In genomic region chr15:52622791-52623190, GRCh38 we compare ENCODE assay signal across 24 cellular contexts. TPM values are rescaled to one million over a fixed set of nuclear protein-coding genes. Genes with fewer than 3 reads are reported as not detected.
A peak's percentile ranks its signal among the peaks of the same experiment; 100 is the strongest.
DNase-seq lines count a peak whose midpoint lies in the region; ATAC-seq and TF ChIP-seq lines count a peak whose summit lies in the region.
"Had no signal": no experiment of that assay in that cellular context is flagged by ENCODE, and none has a peak within 500 bp of the region (broad histone marks: within the 10 kb centered on the region; RNA-seq: fewer than 3 reads in every experiment).

No MANE protein-coding gene starts in this region.

- H3K9me3 Mint-ChIP-seq in activated naive CD4-positive, alpha-beta T cell treated with anti-CD3 and anti-CD28 coated beads, Interleukin-2, amount 50 U/mL, for 24 hours: no peaks in the 10 kb centered on the region
- no peaks in the 10 kb centered on the region for H3K9me3 Mint-ChIP-seq in activated naive CD4-positive, alpha-beta T cell treated with anti-CD3 and anti-CD28 coated beads, Interleukin-2, amount 50 U/mL, for 72 hours
- H3K9me3 Mint-ChIP-seq in central memory CD8-positive, alpha-beta T cell: no peaks in the 10 kb centered on the region
- no peaks in the 10 kb centered on the region for H3K9me3 Mint-ChIP-seq in mesothelial cell of epicardium
- H3K9me3 Mint-ChIP-seq: CD14-positive monocyte; CD4-positive, alpha-beta T cell; CD8-positive, alpha-beta memory T cell had no signal

- H2AFZ ChIP-seq in MM.1S (ENCODE audit: low read length): no peak overlapping the region
- H2AFZ ChIP-seq: GM23248 had no signal

- no peak for TF ChIP-seq POLR2A in gastrocnemius medialis (IDR thresholded peaks at IDR 0.05)

- 0 out of 2 replicates have a peak, but pooled peaks cover 2% of the 10 kb centered on the region for H3F3A ChIP-seq in MM.1S (ENCODE audit: insufficient read depth, low read length)

- H3K27ac ChIP-seq in gastrocnemius medialis (peak overlapping the region; percentile 63 to 80 (median 66)), MM.1S (ENCODE audit: low read length) (no peak overlapping the region)
- H3K27ac ChIP-seq: 22Rv1; BLaER1 treated with 17β-estradiol and CSF1 and Interleukin-3, amounts not matched to agents 10 nM and 100 nM; GM23248 had no signal

- H3K36me3 ChIP-seq in gastrocnemius medialis (peaks cover 2 to 45% of the 10 kb centered on the region in 2 donors), MM.1S (replicated peaks; ENCODE audit: insufficient read depth, low read length) (peaks cover 3% of the 10 kb centered on the region; the same call in 1 of the 2 replicates)
- H3K36me3 ChIP-seq: BE2C had no signal

- H4K20me1 ChIP-seq in MM.1S (ENCODE audit: insufficient read depth, low read length): no peaks in the 10 kb centered on the region; the same call in 1 of the 2 replicates

- no peak for DNase-seq in activated naive CD4-positive, alpha-beta T cell treated with anti-CD3 and anti-CD28 coated beads, Interleukin-2, amount 50 U/mL, for 72 hours (ENCODE audit: low spot score in 2 of 2)
- no peak for DNase-seq in central memory CD8-positive, alpha-beta T cell (ENCODE audit: low spot score in 2 of 2)
- no peak for DNase-seq in gastrocnemius medialis
- DNase-seq in MM.1S: no peak
- DNase-seq in NCI-H2171 (lab: John Stamatoyannopoulos, UW): no peak
- DNase-seq in mesothelial cell of epicardium (ENCODE audit: low spot score in 2 of 2, unreplicated experiment in 2 of 2): no peak
- DNase-seq: ACHN; AML-193; BE2C; CD4-positive, alpha-beta T cell; CD8-positive, alpha-beta memory T cell; DMS 273 treated with DMSO at 0.1 percent for 48 hours; DMS79; EL; GDM1; GM23248; H7; HCEC 1CT had no signal

- no peaks in the 10 kb centered on the region for H3K9me3 ChIP-seq in gastrocnemius medialis
- H3K9me3 ChIP-seq in MM.1S (replicated peaks; ENCODE audit: insufficient read depth, low read length): no peaks in the 10 kb centered on the region
- H3K9me3 ChIP-seq: BE2C; BLaER1 treated with 17β-estradiol and CSF1 and Interleukin-3, amounts not matched to agents 10 nM and 100 nM had no signal

- intact Hi-C loops in gastrocnemius medialis (cut with DNase I; ENCODE audit: low total_unique reads): loop anchor here (10.0 kb wide), 2 partner anchors 52 to 368 kb away; partner anchors contain the start of gene ATOSA

- H3K27ac Mint-ChIP-seq in activated naive CD4-positive, alpha-beta T cell treated with anti-CD3 and anti-CD28 coated beads, Interleukin-2, amount 50 U/mL, for 24 hours: peak overlapping the region; percentile 57
- no peak overlapping the region for H3K27ac Mint-ChIP-seq in activated naive CD4-positive, alpha-beta T cell treated with anti-CD3 and anti-CD28 coated beads, Interleukin-2, amount 50 U/mL, for 72 hours
- peak overlapping the region; percentile 68 for H3K27ac Mint-ChIP-seq in central memory CD8-positive, alpha-beta T cell (ENCODE audit: low read depth)
- no peak overlapping the region for H3K27ac Mint-ChIP-seq in mesothelial cell of epicardium
- H3K27ac Mint-ChIP-seq: CD14-positive monocyte; CD4-positive, alpha-beta T cell had no signal

- H3K9ac ChIP-seq in MM.1S (ENCODE audit: low read length): no peak overlapping the region
- H3K9ac ChIP-seq: BLaER1 treated with 17β-estradiol and CSF1 and Interleukin-3, amounts not matched to agents 10 nM and 100 nM; GM23248 had no signal

- H3K4me1 ChIP-seq in gastrocnemius medialis (peaks cover 20 to 77% of the 10 kb centered on the region in 2 donors), MM.1S (ENCODE audit: low read length) (no peaks in the 10 kb centered on the region)
- H3K4me1 ChIP-seq: BE2C; BLaER1 treated with 17β-estradiol and CSF1 and Interleukin-3, amounts not matched to agents 10 nM and 100 nM had no signal

- no peak for ATAC-seq in activated naive CD4-positive, alpha-beta T cell treated with anti-CD3 and anti-CD28 coated beads, Interleukin-2, amount 50 U/mL, for 72 hours
- ATAC-seq in central memory CD8-positive, alpha-beta T cell (replicated peaks; ENCODE audit: extremely low read depth, poor library complexity, severe bottlenecking): no peak
- peak; percentile 12 to 13 for ATAC-seq in gastrocnemius medialis
- ATAC-seq in HG03135 (IDR thresholded peaks at IDR 0.05; ENCODE audit: unreplicated experiment): no peak
- ATAC-seq: GM12878 had no signal

- no peaks in the 10 kb centered on the region for H3K27me3 ChIP-seq in gastrocnemius medialis
- no peaks in the 10 kb centered on the region for H3K27me3 ChIP-seq in MM.1S (replicated peaks; ENCODE audit: insufficient read depth, low read length)
- H3K27me3 ChIP-seq: BE2C; BLaER1 treated with 17β-estradiol and CSF1 and Interleukin-3, amounts not matched to agents 10 nM and 100 nM had no signal

- no peak overlapping the region for H3K4me3 ChIP-seq in gastrocnemius medialis
- H3K4me3 ChIP-seq in MM.1S (ENCODE audit: low read length): no peak overlapping the region
- H3K4me3 ChIP-seq: BLaER1 treated with 17β-estradiol and CSF1 and Interleukin-3, amounts not matched to agents 10 nM and 100 nM; GM12878; GM23248 had no signal

- in situ Hi-C loops in gastrocnemius medialis (cut with MboI; ENCODE audit: low sequenced_read_pairs in 4 of 4): loop anchor here in 2 of 4 donors (25.0 kb wide), 1 partner anchor 115 kb away; no protein-coding TSS in a partner anchor

- no peaks in the 10 kb centered on the region for H3K9me2 ChIP-seq in MM.1S (replicated peaks; ENCODE audit: insufficient read depth, low read length)

- no peak overlapping the region for H3K4me3 Mint-ChIP-seq in activated naive CD4-positive, alpha-beta T cell treated with anti-CD3 and anti-CD28 coated beads, Interleukin-2, amount 50 U/mL, for 24 hours
- H3K4me3 Mint-ChIP-seq in central memory CD8-positive, alpha-beta T cell: no peak overlapping the region
- no peak overlapping the region for H3K4me3 Mint-ChIP-seq in mesothelial cell of epicardium
- H3K4me3 Mint-ChIP-seq: CD14-positive monocyte; CD4-positive, alpha-beta T cell; CD8-positive, alpha-beta memory T cell had no signal

- TF ChIP-seq CTCF in gastrocnemius medialis (IDR thresholded peaks at IDR 0.05 in 4 of 5, conservative IDR thresholded peaks at IDR 0.05 in 1 of 5): no peak
- TF ChIP-seq CTCF in MM.1S (IDR thresholded peaks at IDR 0.05; ENCODE audit: low read length): no peak
- TF ChIP-seq CTCF in mesothelial cell of epicardium (IDR thresholded peaks at IDR 0.05; ENCODE audit: unreplicated experiment): no peak

- H3K27me3 Mint-ChIP-seq in activated naive CD4-positive, alpha-beta T cell treated with anti-CD3 and anti-CD28 coated beads, Interleukin-2, amount 50 U/mL, for 24 hours: no peaks in the 10 kb centered on the region
- no peaks in the 10 kb centered on the region for H3K27me3 Mint-ChIP-seq in central memory CD8-positive, alpha-beta T cell
- no peaks in the 10 kb centered on the region for H3K27me3 Mint-ChIP-seq in mesothelial cell of epicardium (ENCODE audit: low read depth)
- H3K27me3 Mint-ChIP-seq: CD4-positive, alpha-beta T cell; CD8-positive, alpha-beta memory T cell had no signal

- peaks cover 94% of the 10 kb centered on the region for H3K79me2 ChIP-seq in MM.1S (ENCODE audit: low read length)

- H3K4me1 Mint-ChIP-seq in activated naive CD4-positive, alpha-beta T cell treated with anti-CD3 and anti-CD28 coated beads, Interleukin-2, amount 50 U/mL, for 24 hours: peaks cover 18% of the 10 kb centered on the region
- peaks cover 37% of the 10 kb centered on the region for H3K4me1 Mint-ChIP-seq in central memory CD8-positive, alpha-beta T cell
- H3K4me1 Mint-ChIP-seq in mesothelial cell of epicardium: no peaks in the 10 kb centered on the region
- H3K4me1 Mint-ChIP-seq: CD14-positive monocyte had no signal

- H3K4me2 ChIP-seq in MM.1S (ENCODE audit: low read depth, low read length): no peak overlapping the region
- H3K4me2 ChIP-seq: BLaER1 treated with 17β-estradiol and CSF1 and Interleukin-3, amounts not matched to agents 10 nM and 100 nM had no signal

- H3K36me3 Mint-ChIP-seq in activated naive CD4-positive, alpha-beta T cell treated with anti-CD3 and anti-CD28 coated beads, Interleukin-2, amount 50 U/mL, for 24 hours: peaks cover 21% of the 10 kb centered on the region
- H3K36me3 Mint-ChIP-seq in activated naive CD4-positive, alpha-beta T cell treated with anti-CD3 and anti-CD28 coated beads, Interleukin-2, amount 50 U/mL, for 72 hours: no peaks in the 10 kb centered on the region
- H3K36me3 Mint-ChIP-seq in central memory CD8-positive, alpha-beta T cell (ENCODE audit: insufficient read depth): peaks cover 55% of the 10 kb centered on the region
- peaks cover 20% of the 10 kb centered on the region for H3K36me3 Mint-ChIP-seq in mesothelial cell of epicardium

RNA-seq across cellular contexts. Expression of gene ARPP19, which starts 54.0 kb away (rescaled TPM):
- total RNA-seq in activated naive CD4-positive, alpha-beta T cell treated with anti-CD3 and anti-CD28 coated beads, Interleukin-2, amount 50 U/mL, for 72 hours: 100 to 1,000 TPM; 103 to 118 TPM
- 100 to 1,000 TPM; 153 to 428 (median 207) TPM for total RNA-seq in gastrocnemius medialis
- 144 to 152 TPM (median 146 TPM) in 3 replicates for total RNA-seq in mesothelial cell of epicardium

RNA-seq across cellular contexts. Expression of gene ATOSA, which starts 56.4 kb away (rescaled TPM):
- total RNA-seq in activated naive CD4-positive, alpha-beta T cell treated with anti-CD3 and anti-CD28 coated beads, Interleukin-2, amount 50 U/mL, for 72 hours: 10 to 100 TPM; 26.3 to 36.5 TPM
- total RNA-seq in gastrocnemius medialis: 100 to 1,000 TPM in 3 of 4 donors, 10 to 100 TPM in 1; 61.9 to 491 (median 137) TPM
- 38.8 to 43.7 TPM (median 41.4 TPM) in 3 replicates for total RNA-seq in mesothelial cell of epicardium

Comparison
In these comparisons a context has a peak if more than half of its experiments do, and no peak if none do; other contexts are left out.
1. H3K27ac Mint-ChIP-seq: peak in activated naive CD4-positive, alpha-beta T cell treated with anti-CD3 and anti-CD28 coated beads, Interleukin-2, amount 50 U/mL, for 24 hours (single experiment) and central memory CD8-positive, alpha-beta T cell (single experiment); none in activated naive CD4-positive, alpha-beta T cell treated with anti-CD3 and anti-CD28 coated beads, Interleukin-2, amount 50 U/mL, for 72 hours (0 of 2) and mesothelial cell of epicardium (single experiment).
2. ATAC-seq: peak in gastrocnemius medialis (2 of 2); none in activated naive CD4-positive, alpha-beta T cell treated with anti-CD3 and anti-CD28 coated beads, Interleukin-2, amount 50 U/mL, for 72 hours (0 of 2), central memory CD8-positive, alpha-beta T cell (single experiment) and HG03135 (single experiment).